ENCODE assay signal across 11 cellular contexts in the genomic region with DNA sequence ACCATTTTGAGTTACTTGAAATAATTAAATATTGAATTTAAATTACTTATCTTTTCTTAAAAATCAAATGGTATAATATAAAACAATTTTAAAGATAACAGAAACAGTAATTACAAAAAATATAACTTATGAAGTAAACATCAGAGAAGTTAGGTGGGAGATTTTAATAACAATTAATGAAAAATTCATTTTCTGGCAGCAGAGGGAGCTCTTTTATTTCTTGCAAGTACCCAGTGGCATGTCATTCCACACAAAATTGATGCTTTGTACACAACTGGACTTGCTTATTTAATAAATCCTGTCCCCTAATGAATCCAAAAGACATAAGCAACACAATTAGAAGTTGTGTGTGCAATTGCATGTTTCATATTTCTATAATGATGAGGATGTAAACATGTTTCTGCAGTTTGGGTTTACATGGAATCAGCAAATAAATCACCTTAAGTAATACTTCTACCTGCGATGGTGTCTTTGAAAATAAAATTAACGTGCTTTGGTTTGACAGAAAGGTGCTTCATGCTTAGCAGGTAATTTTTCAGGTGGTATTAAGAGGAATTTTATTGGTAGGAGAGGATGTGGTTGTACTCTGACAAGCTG.
A peak's percentile ranks its signal among the peaks of the same experiment; 100 is the strongest.
DNase-seq lines count a peak whose midpoint lies in the region; ATAC-seq, FAIRE-seq and TF ChIP-seq lines count a peak whose summit lies in the region.
"Had no signal": no experiment of that assay in that cellular context is flagged by ENCODE, and none has a peak within 500 bp of the region (broad histone marks: within the 10 kb centered on the region; RNA-seq: fewer than 3 reads in every experiment).

No MANE protein-coding gene starts in this region.

- H3K9me3 Mint-ChIP-seq in progenitor cell of endocrine pancreas (ENCODE audit: low read depth) = peaks cover 9% of the 10 kb centered on the region
- H3K9me3 Mint-ChIP-seq: activated naive CD8-positive, alpha-beta T cell treated with anti-CD3 and anti-CD28 coated beads, Interleukin-2, amount 10 ng/mL, durations not matched to agents 7 days and 5 days had no signal

- peak; percentile 1 for DNase-seq in NCI-H1092 treated with DMSO at 0.1 percent for 48 hours (lab: John Stamatoyannopoulos, UW)
- no peak for DNase-seq in NCI-H1092 (lab: John Stamatoyannopoulos, UW)
- peak; percentile 21 to 75 (median 25) for DNase-seq in NCI-H1417 (lab: John Stamatoyannopoulos, UW)
- peak; percentile 31 for DNase-seq in bronchial epithelial cell (ENCODE audit: low read depth)
- DNase-seq in progenitor cell of endocrine pancreas (ENCODE audit: low spot score, unreplicated experiment) = no peak
- no peak for DNase-seq in NCI-H2107 treated with DMSO at 0.1 percent for 48 hours (lab: John Stamatoyannopoulos, UW; ENCODE audit: unreplicated experiment)
- no peak for DNase-seq in AG08396 (ENCODE audit: low spot score)
- DNase-seq: activated naive CD8-positive, alpha-beta T cell treated with anti-CD3 and anti-CD28 coated beads, Interleukin-2, amount 10 ng/mL, durations not matched to agents 7 days and 5 days had no signal

- no peak for TF ChIP-seq CTCF in bronchial epithelial cell (IDR thresholded peaks at IDR 0.05; ENCODE audit: insufficient read depth, low read length, severe bottlenecking)
- TF ChIP-seq CTCF in progenitor cell of endocrine pancreas (IDR thresholded peaks at IDR 0.05; ENCODE audit: unreplicated experiment) = peak; percentile 60

- no peaks in the 10 kb centered on the region for H3K36me3 ChIP-seq in bronchial epithelial cell (ENCODE audit: control insufficient read depth, insufficient read depth, low read length)
- H3K36me3 ChIP-seq: HAP-1, SJCRH30 had no signal

- no peak overlapping the region for H3K4me3 ChIP-seq in bronchial epithelial cell (ENCODE audit: low read depth, low read length)
- H3K4me3 ChIP-seq: HAP-1, SJCRH30 had no signal

- H3K27me3 Mint-ChIP-seq in progenitor cell of endocrine pancreas = no peaks in the 10 kb centered on the region
- H3K27me3 Mint-ChIP-seq: activated naive CD8-positive, alpha-beta T cell treated with anti-CD3 and anti-CD28 coated beads, Interleukin-2, amount 10 ng/mL, durations not matched to agents 7 days and 5 days had no signal

- no peak overlapping the region for H3K27ac Mint-ChIP-seq in progenitor cell of endocrine pancreas
- H3K27ac Mint-ChIP-seq: activated naive CD8-positive, alpha-beta T cell treated with anti-CD3 and anti-CD28 coated beads, Interleukin-2, amount 10 ng/mL, durations not matched to agents 7 days and 5 days had no signal

- no peak overlapping the region for H3K4me3 Mint-ChIP-seq in progenitor cell of endocrine pancreas (ENCODE audit: low read depth)
- H3K4me3 Mint-ChIP-seq: activated naive CD8-positive, alpha-beta T cell treated with anti-CD3 and anti-CD28 coated beads, Interleukin-2, amount 10 ng/mL, durations not matched to agents 7 days and 5 days had no signal

- ATAC-seq in GM18519 (IDR thresholded peaks at IDR 0.05; ENCODE audit: low FRiP score, unreplicated experiment) = no peak

- H3K4me1 Mint-ChIP-seq in progenitor cell of endocrine pancreas (ENCODE audit: low read depth) = no peaks in the 10 kb centered on the region
- H3K4me1 Mint-ChIP-seq: activated naive CD8-positive, alpha-beta T cell treated with anti-CD3 and anti-CD28 coated beads, Interleukin-2, amount 10 ng/mL, durations not matched to agents 7 days and 5 days had no signal

- H3K27me3 ChIP-seq in bronchial epithelial cell (ENCODE audit: control insufficient read depth, insufficient read depth, low read length) = no peaks in the 10 kb centered on the region
- H3K27me3 ChIP-seq: SJCRH30 had no signal

- H3K36me3 Mint-ChIP-seq in progenitor cell of endocrine pancreas (ENCODE audit: insufficient read depth) = no peaks in the 10 kb centered on the region
- H3K36me3 Mint-ChIP-seq: activated naive CD8-positive, alpha-beta T cell treated with anti-CD3 and anti-CD28 coated beads, Interleukin-2, amount 10 ng/mL, durations not matched to agents 7 days and 5 days had no signal

- FAIRE-seq in bronchial epithelial cell (lab: Jason Lieb, UNC) = no peak

Comparison
In these comparisons a context has a peak if more than half of its experiments do, and no peak if none do; other contexts are left out.
1. DNase-seq: peak in NCI-H1092 treated with DMSO at 0.1 percent for 48 hours (single experiment), NCI-H1417 (3 of 3) and bronchial epithelial cell (single experiment); none in NCI-H1092 (single experiment), progenitor cell of endocrine pancreas (single experiment), NCI-H2107 treated with DMSO at 0.1 percent for 48 hours (single experiment) and AG08396 (single experiment).